ENCODE assay signal across 18 cellular contexts in the genomic region with DNA sequence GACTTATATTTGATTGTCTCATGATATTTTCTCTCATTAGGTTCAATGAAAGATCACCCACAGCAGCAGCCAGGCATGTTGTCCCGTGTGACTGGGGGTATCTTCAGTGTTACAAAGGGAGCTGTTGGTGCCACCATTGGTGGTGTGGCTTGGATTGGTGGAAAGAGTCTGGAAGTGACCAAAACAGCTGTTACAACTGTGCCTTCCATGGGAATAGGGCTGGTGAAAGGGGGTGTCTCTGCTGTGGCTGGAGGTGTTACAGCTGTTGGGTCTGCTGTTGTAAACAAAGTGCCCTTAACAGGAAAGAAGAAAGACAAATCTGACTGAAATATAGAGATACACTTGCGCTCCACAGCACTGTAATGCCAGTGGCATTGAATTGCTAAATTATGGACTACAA.
"Had no signal": no experiment of that assay in that cellular context is flagged by ENCODE, and none has a peak within 500 bp of the region (broad histone marks: within the 10 kb centered on the region; RNA-seq: fewer than 3 reads in every experiment).

No MANE protein-coding gene starts in this region.

- H3K9me3 Mint-ChIP-seq: neural crest cell had no signal

- ATAC-seq: body of pancreas, psoas muscle, upper lobe of right lung had no signal

- H3K4me1 ChIP-seq: upper lobe of right lung had no signal

- H3K4me1 Mint-ChIP-seq: neural crest cell had no signal

- DNase-seq: activated CD4-positive, alpha-beta T cell treated with anti-CD3 and anti-CD28 coated beads, Interleukin-2, amount 50 U/mL, for 1 hour; activated CD4-positive, CD25-positive, alpha-beta regulatory T cell; activated CD8-positive, alpha-beta memory T cell treated with anti-CD3 and anti-CD28 coated beads for 24 hours; activated naive CD4-positive, alpha-beta T cell; body of pancreas; central memory CD4-positive, alpha-beta T cell; cortex of kidney; effector CD4-positive, alpha-beta T cell; foreskin melanocyte; kidney glomerular epithelial cell; mesenchymal stem cell; psoas muscle; sigmoid colon; stimulated activated CD4-positive, alpha-beta T cell treated with anti-CD3 and anti-CD28 coated beads, Interleukin-12 subunit alpha, Interleukin-12 subunit beta, amount 100 ng/mL, for 4 hours; stimulated activated CD4-positive, alpha-beta T cell treated with anti-CD3 and anti-CD28 coated beads, Interleukin-2, amount 100 ng/mL, for 24 hours; upper lobe of right lung had no signal

- H3K27me3 ChIP-seq: body of pancreas, sigmoid colon, upper lobe of right lung had no signal

- H3K4me3 Mint-ChIP-seq: neural crest cell had no signal

- H3K9me3 ChIP-seq: body of pancreas, psoas muscle, sigmoid colon, thoracic aorta, upper lobe of right lung had no signal

- H3K4me3 ChIP-seq: body of pancreas, psoas muscle, sigmoid colon, thoracic aorta, upper lobe of right lung had no signal

- H3K27ac ChIP-seq: psoas muscle, sigmoid colon, thoracic aorta, upper lobe of right lung had no signal
